In the genomic region with DNA sequence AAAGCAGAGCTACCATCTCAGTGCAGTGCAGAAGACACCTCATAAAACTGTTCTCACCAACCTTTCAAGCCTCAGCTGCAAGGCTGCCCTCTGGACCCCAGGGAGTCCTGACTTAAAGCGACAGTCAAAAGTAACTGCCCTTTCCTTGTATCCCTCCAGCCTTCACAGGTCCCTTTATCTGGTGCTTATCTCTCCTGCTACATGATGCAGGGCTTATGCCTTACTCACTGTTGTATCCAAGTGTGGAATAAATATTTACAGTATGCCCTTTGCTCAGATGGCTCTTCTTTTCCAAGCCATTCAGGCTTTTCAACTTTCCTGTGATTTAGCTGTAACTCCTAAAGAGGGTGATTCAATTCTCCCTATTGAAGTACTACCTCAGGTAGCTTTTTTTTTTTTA, we compare ENCODE assay signal across 1 cellular context.
TF ChIP-seq lines count a peak whose summit lies in the region.

No MANE protein-coding gene starts in this region.

TF ChIP-seq in IMR-90, 13 proteins besides CTCF, POLR2A, EP300 and RAD21:
- TF ChIP-seq CEBPB (IDR thresholded peaks at IDR 0.05; ENCODE audit: low read depth, low read length) (no peak), MAZ (IDR thresholded peaks at IDR 0.05; ENCODE audit: borderline replicate concordance, low read depth, low read length) (no peak), MXI1 (IDR thresholded peaks at IDR 0.05; ENCODE audit: borderline replicate concordance, low read depth, low read length) (no peak), RFX5 (IDR thresholded peaks at IDR 0.05; ENCODE audit: low read depth, low read length) (no peak)
TF ChIP-seq in IMR-90: peak in this region for 0.
